Comparison of ENCODE assay signal across 18 cellular contexts in the genomic region with DNA sequence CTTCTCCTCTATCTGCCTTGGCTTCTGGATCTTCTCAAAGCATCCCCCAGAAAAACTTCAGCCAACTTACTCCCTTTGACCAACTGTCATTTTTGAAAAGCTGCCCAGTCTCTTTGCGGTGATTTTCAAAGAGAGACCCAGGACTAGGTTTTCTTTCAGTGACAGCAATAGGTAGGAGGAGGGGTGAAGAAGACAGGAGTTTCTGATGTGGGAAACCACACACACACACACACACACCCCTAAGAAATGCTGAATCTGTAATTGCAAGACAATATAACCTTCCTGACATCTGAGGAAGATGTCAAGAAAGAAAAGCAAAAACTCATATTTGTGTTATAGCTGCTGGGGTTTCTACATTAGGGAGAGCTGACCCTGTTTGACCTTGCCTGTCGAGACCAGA. TPM values are rescaled to one million over a fixed set of nuclear protein-coding genes. Genes with fewer than 3 reads are reported as not detected.
A peak's percentile ranks its signal among the peaks of the same experiment; 100 is the strongest.
DNase-seq lines count a peak whose midpoint lies in the region; ATAC-seq, FAIRE-seq and TF ChIP-seq lines count a peak whose summit lies in the region.
"Had no signal": no experiment of that assay in that cellular context is flagged by ENCODE, and none has a peak within 500 bp of the region (broad histone marks: within the 10 kb centered on the region; RNA-seq: fewer than 3 reads in every experiment).

No MANE protein-coding gene starts in this region.

- no peak for DNase-seq in heart right ventricle
- no peak for DNase-seq in Right ventricle myocardium superior
- no peak for DNase-seq in HepG2 (ENCODE audit: low spot score)
- no peak for DNase-seq in psoas muscle
- DNase-seq in left lobe of liver (ENCODE audit: low spot score): no peak
- no peak for DNase-seq in stimulated activated CD4-positive, alpha-beta T cell treated with anti-CD3 and anti-CD28 coated beads, Interleukin-2, amount 100 ng/mL, for 48 hours
- DNase-seq in NCI-H1048 (lab: John Stamatoyannopoulos, UW): no peak
- DNase-seq: C1 segment of cervical spinal cord; IMR-90; NCI-H1417 treated with DMSO at 0.1 percent for 48 hours; NCI-H2107; NCI-H226; NCI-H526 treated with DMSO at 0.1 percent for 48 hours; NK-92 treated with Interleukin-12 subunit alpha and Interleukin-12 subunit beta, amount 100 ng/mL, for 24 hours had no signal

- peaks cover 0 to 31% (median 0%) of the 10 kb centered on the region in 7 donors for H3K27me3 ChIP-seq in heart right ventricle
- no peaks in the 10 kb centered on the region for H3K27me3 ChIP-seq in HepG2 (ENCODE audit: control insufficient read depth in 1 of 2, insufficient read depth in 2 of 2, low read length in 2 of 2)
- H3K27me3 ChIP-seq in psoas muscle (ENCODE audit: insufficient read depth in 3 of 3, low read length in 2 of 3): peaks cover 0 to 22% (median 9%) of the 10 kb centered on the region in 3 donors

- in situ Hi-C loops in HepG2 (cut with HindIII; ENCODE audit: extremely low pct_ligation_motif_present, low pct_unique_long_range_greater_than_20kb): loop anchor here (5.0 kb wide), 1 partner anchor 54 kb away; no protein-coding TSS in a partner anchor

- WGBS in heart right ventricle, 2 donors: 52 to 65% methylated on average over 2 of the region's 2 CpGs
- 89% methylated on average over 2 of the region's 2 CpGs for WGBS in HepG2 (ENCODE audit: low lambda C conversion rate)
- 30 to 55% (median 37%) methylated on average over 2 of the region's 2 CpGs for WGBS in psoas muscle, 3 donors

- peaks cover 3% of the 10 kb centered on the region for H3K79me2 ChIP-seq in HepG2 (ENCODE audit: insufficient read depth, low read length)

- intact Hi-C loops in heart right ventricle (cut with DNase I): loop anchor here in 3 of 10 donors (5.0 to 10.0 kb wide), 3 partner anchors 61 to 131 kb away; no protein-coding TSS in a partner anchor
- intact Hi-C loops in Right ventricle myocardium superior (cut with DNase I): no loop called here
- intact Hi-C loops in HepG2 (cut with micrococcal nuclease; ENCODE audit: unreplicated experiment): no loop called here
- intact Hi-C loops in psoas muscle (cut with DNase I): no loop called here

- no TSS peak for BruUV-seq in HepG2 (replicated peaks; lab: Mats Ljungman, UMichigan)

- TF ChIP-seq CTCF in heart right ventricle (IDR thresholded peaks at IDR 0.05) (no peak), HepG2 (CRISPR knock-in tag; IDR thresholded peaks at IDR 0.05) (no peak), psoas muscle (IDR thresholded peaks at IDR 0.05) (no peak)

- H3K27ac ChIP-seq in heart right ventricle: peak overlapping the region in 6 of 10 donors; percentile 19 to 75 (median 40)
- H3K27ac ChIP-seq in HepG2 (ENCODE audit: extremely low read length, insufficient read depth, low read length): no peak overlapping the region
- H3K27ac ChIP-seq in psoas muscle: peak overlapping the region; percentile 0

- H3K4me1 ChIP-seq in heart right ventricle (peaks cover 0 to 78% (median 32%) of the 10 kb centered on the region in 9 donors), HepG2 (ENCODE audit: insufficient read depth, low read length) (peaks cover 50% of the 10 kb centered on the region), psoas muscle (no peaks in the 10 kb centered on the region)

- TF ChIP-seq EP300 in HepG2 (IDR thresholded peaks at IDR 0.05; ENCODE audit: low read depth in 2 of 2, low read length in 2 of 2): no peak
- no peak for TF ChIP-seq EP300 in HepG2 (CRISPR knock-in tag; IDR thresholded peaks at IDR 0.05; ENCODE audit: borderline replicate concordance)

- no peak overlapping the region for H2AFZ ChIP-seq in HepG2 (ENCODE audit: low read length)

- POLR2A ChIA-PET in HepG2 (lab: Yijun Ruan, JAX): interaction anchor here (0.8 to 2.1 kb wide), 4 partner anchors 10 to 19 kb away, joined by 3 to 10 read pairs (median 4); no protein-coding TSS in a partner anchor

- H3K9ac ChIP-seq in HepG2 (ENCODE audit: insufficient read depth, low read depth, low read length): no peak overlapping the region

- H3K4me2 ChIP-seq in HepG2 (ENCODE audit: low read depth, low read length): 0 out of 2 replicates have a peak overlapping the region, but pooled peaks have one; percentile 23

- H3K36me3 ChIP-seq in heart right ventricle: peaks cover 0 to 8% (median 0%) of the 10 kb centered on the region in 9 donors
- no peaks in the 10 kb centered on the region for H3K36me3 ChIP-seq in HepG2 (replicated peaks in 1 of 2; ENCODE audit: control insufficient read depth in 1 of 2, insufficient read depth in 2 of 2, low read length in 2 of 2)
- H3K36me3 ChIP-seq in psoas muscle (ENCODE audit: insufficient read depth in 1 of 2, low read depth in 1 of 2): no peaks in the 10 kb centered on the region

- H3K4me3 ChIP-seq in heart right ventricle (peak overlapping the region in 1 of 10 donors; percentile 64), HepG2 (replicated peaks in 1 of 3; ENCODE audit: insufficient read depth in 1 of 3, low read depth in 2 of 3, low read length in 3 of 3) (no peak overlapping the region), psoas muscle (no peak overlapping the region)

- no peak for TF ChIP-seq RAD21 in HepG2 (CRISPR knock-in tag; IDR thresholded peaks at IDR 0.05)

- H3K9me3 ChIP-seq in heart right ventricle: no peaks in the 10 kb centered on the region
- H3K9me3 ChIP-seq in HepG2 (ENCODE audit: low read length): no peaks in the 10 kb centered on the region
- H3K9me3 ChIP-seq in psoas muscle: no peaks in the 10 kb centered on the region

- ATAC-seq in heart right ventricle: no peak
- ATAC-seq in Right ventricle myocardium superior (ENCODE audit: poor library complexity): no peak
- no peak for ATAC-seq in HepG2
- no peak for ATAC-seq in psoas muscle
- ATAC-seq in left lobe of liver: no peak
- ATAC-seq in GM19463 (IDR thresholded peaks at IDR 0.05; ENCODE audit: unreplicated experiment): no peak
- ATAC-seq: HCT116 had no signal

- FAIRE-seq in HepG2 (lab: Jason Lieb, UNC): no peak
- FAIRE-seq: A204.1 had no signal

- H4K20me1 ChIP-seq in HepG2 (ENCODE audit: insufficient read depth, low read length): no peaks in the 10 kb centered on the region

- TF ChIP-seq POLR2A in HepG2 (IDR thresholded peaks at IDR 0.05; ENCODE audit: insufficient read depth in 1 of 2, low read depth in 2 of 2, low read length in 2 of 2): no peak

- CTCF ChIA-PET in HepG2 (lab: Yijun Ruan, JAX; ENCODE audit: low intra/inter-chr PET ratio, low total read pairs): no interaction called here

TF ChIP-seq in HepG2, 621 proteins besides CTCF, POLR2A, EP300 and RAD21:
- TF ChIP-seq ZBTB21 (CRISPR knock-in tag; IDR thresholded peaks at IDR 0.05): no peak
- TF ChIP-seq ZNF747 (CRISPR knock-in tag; IDR thresholded peaks at IDR 0.05; ENCODE audit: borderline replicate concordance): no peak
- TF ChIP-seq ZNF670 (CRISPR knock-in tag; IDR thresholded peaks at IDR 0.05; ENCODE audit: borderline replicate concordance): no peak
- TF ChIP-seq, protein P1, sequence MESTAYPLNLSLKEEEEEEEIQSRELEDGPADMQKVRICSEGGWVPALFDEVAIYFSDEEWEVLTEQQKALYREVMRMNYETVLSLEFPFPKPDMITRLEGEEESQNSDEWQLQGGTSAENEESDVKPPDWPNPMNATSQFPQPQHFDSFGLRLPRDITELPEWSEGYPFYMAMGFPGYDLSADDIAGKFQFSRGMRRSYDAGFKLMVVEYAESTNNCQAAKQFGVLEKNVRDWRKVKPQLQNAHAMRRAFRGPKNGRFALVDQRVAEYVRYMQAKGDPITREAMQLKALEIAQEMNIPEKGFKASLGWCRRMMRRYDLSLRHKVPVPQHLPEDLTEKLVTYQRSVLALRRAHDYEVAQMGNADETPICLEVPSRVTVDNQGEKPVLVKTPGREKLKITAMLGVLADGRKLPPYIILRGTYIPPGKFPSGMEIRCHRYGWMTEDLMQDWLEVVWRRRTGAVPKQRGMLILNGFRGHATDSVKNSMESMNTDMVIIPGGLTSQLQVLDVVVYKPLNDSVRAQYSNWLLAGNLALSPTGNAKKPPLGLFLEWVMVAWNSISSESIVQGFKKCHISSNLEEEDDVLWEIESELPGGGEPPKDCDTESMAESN (CRISPR knock-in tag; conservative IDR thresholded peaks at IDR 0.05): no peak
TF ChIP-seq in HepG2: peak in this region for 0.

RNA-seq across cellular contexts. Expression of gene FAM20A, which starts 5.2 kb away (rescaled TPM):
- 10 to 100 TPM in 1 of 10 donors, 1 to 10 TPM in 9; 3.1 to 18.1 (median 7.7) TPM for total RNA-seq in heart right ventricle
- 10 to 100 TPM in 1 of 2 donors, 1 to 10 TPM in 1; 3.1 to 12.4 TPM for polyA plus RNA-seq in heart right ventricle
- 5.0 TPM for total RNA-seq in Right ventricle myocardium superior
- 5.0 and 9.3 TPM in 2 replicates for total RNA-seq in HepG2 (2016; rRNA removed; fragmentation: Illumina TruSeq; extraction: Trizol)
- 4.7 and 5.8 TPM in 2 replicates for total RNA-seq in HepG2 (2016; cell fraction: cytosol; rRNA removed; fragmentation: Illumina TruSeq; extraction: Trizol; ENCODE audit: low read depth)
- 5.3 and 8.6 TPM in 2 replicates for total RNA-seq in HepG2 (2016; cell fraction: insoluble cytoplasmic fraction; rRNA removed; fragmentation: Illumina TruSeq; extraction: Trizol)
- 7.1 and 8.8 TPM in 2 replicates for total RNA-seq in HepG2 (2016; cell fraction: membrane; rRNA removed; fragmentation: Illumina TruSeq; extraction: Trizol)
- total RNA-seq in HepG2 (2016; cell fraction: nucleus; rRNA removed; fragmentation: Illumina TruSeq; extraction: Trizol): 13.0 and 14.7 TPM in 2 replicates
- 20.7 and 39.3 TPM in 2 replicates for polyA plus RNA-seq in HepG2 (2011; rRNA removed)
- 9.9 and 13.9 TPM in 2 replicates for polyA plus RNA-seq in HepG2 (2011; cell fraction: cytosol; rRNA removed)
- 83.2 and 124 TPM in 2 replicates for polyA plus RNA-seq in HepG2 (2011; cell fraction: nucleus; rRNA removed)
- 26.8 and 56.7 TPM in 2 replicates for polyA plus RNA-seq in HepG2 (2012)
- polyA plus RNA-seq in HepG2 (2016; cell fraction: cytosol; fragmentation: Illumina TruSeq; extraction: Trizol; ENCODE audit: low read depth): 6.1 and 7.0 TPM in 2 replicates
- polyA plus RNA-seq in HepG2 (2016; cell fraction: insoluble cytoplasmic fraction; fragmentation: Illumina TruSeq; extraction: Trizol; ENCODE audit: low read depth): 7.0 and 9.7 TPM in 2 replicates
- polyA plus RNA-seq in HepG2 (2016; cell fraction: membrane; fragmentation: Illumina TruSeq; extraction: Trizol; ENCODE audit: low read depth): 8.2 and 9.0 TPM in 2 replicates
- 32.0 and 32.1 TPM in 2 replicates for polyA plus RNA-seq in HepG2 (2016; cell fraction: nucleus; fragmentation: Illumina TruSeq; extraction: Trizol; ENCODE audit: insufficient read depth, low read depth)
- polyA minus RNA-seq in HepG2 (2011; rRNA and poly(A)+ RNA removed; ENCODE audit: low replicate concordance): 13.8 TPM in 1 of 2 replicates, not detected in the other
- polyA minus RNA-seq in HepG2 (2011; cell fraction: cytosol; rRNA and poly(A)+ RNA removed): 5.8 and 15.1 TPM in 2 replicates
- 26.8 and 40.7 TPM in 2 replicates for polyA minus RNA-seq in HepG2 (2011; cell fraction: nucleus; rRNA and poly(A)+ RNA removed)
- total RNA-seq in psoas muscle: 1 to 10 TPM; 1.1 to 7.1 (median 2.4) TPM
- 1 to 10 TPM in 2 of 3 donors, under 1 TPM in 1; 0.83 to 2.1 (median 1.3) TPM for polyA plus RNA-seq in psoas muscle
- total RNA-seq in left lobe of liver: 52.4 TPM
- total RNA-seq: IMR-90, LHCN-M2 had no signal
- polyA plus RNA-seq: IMR-90 had no signal
